In genomic region chr14:95072310-95072709, GRCh38 we compare ENCODE assay signal across 23 cellular contexts.
A peak's percentile ranks its signal among the peaks of the same experiment; 100 is the strongest.
DNase-seq lines count a peak whose midpoint lies in the region; ATAC-seq, FAIRE-seq and TF ChIP-seq lines count a peak whose summit lies in the region.
"Had no signal": no experiment of that assay in that cellular context is flagged by ENCODE, and none has a peak within 500 bp of the region (broad histone marks: within the 10 kb centered on the region; RNA-seq: fewer than 3 reads in every experiment).

No MANE protein-coding gene starts in this region.

- intact Hi-C loops in left ventricle myocardium inferior (cut with micrococcal nuclease): no loop called here

- H3K4me3 ChIP-seq in hepatocyte (no peak overlapping the region), neuronal stem cell (ENCODE audit: low read length in 2 of 2) (no peak overlapping the region), left ventricle myocardium inferior (no peak overlapping the region), foreskin fibroblast (ENCODE audit: low read depth in 1 of 2, low read length in 2 of 2) (no peak overlapping the region)

- peak overlapping the region; percentile 1 for H2BK12ac ChIP-seq in neuronal stem cell (ENCODE audit: low read length)

- H3K79me1 ChIP-seq in neuronal stem cell (ENCODE audit: low read depth, low read length): no peaks in the 10 kb centered on the region

- H3K36me3 ChIP-seq in hepatocyte (replicated peaks; ENCODE audit: insufficient read depth, low read depth) (no peaks in the 10 kb centered on the region), neuronal stem cell (replicated peaks in 1 of 2; ENCODE audit: control insufficient read depth in 2 of 2, insufficient read depth in 2 of 2, low read length in 2 of 2) (no peaks in the 10 kb centered on the region), left ventricle myocardium inferior (no peaks in the 10 kb centered on the region)
- H3K36me3 ChIP-seq: BE2C had no signal

- TF ChIP-seq CTCF in hepatocyte (IDR thresholded peaks at IDR 0.05; ENCODE audit: poor library complexity) (no peak), left ventricle myocardium inferior (IDR thresholded peaks at IDR 0.05; ENCODE audit: borderline replicate concordance) (no peak), foreskin fibroblast (IDR thresholded peaks at IDR 0.05; ENCODE audit: low read depth, low read length) (no peak)

- H3K4me1 ChIP-seq in hepatocyte (ENCODE audit: insufficient read depth) (no peaks in the 10 kb centered on the region), neuronal stem cell (ENCODE audit: control insufficient read depth in 2 of 2, insufficient read depth in 1 of 2, low read depth in 1 of 2, low read length in 2 of 2) (peaks cover 4 to 8% of the 10 kb centered on the region in 2 donors), left ventricle myocardium inferior (no peaks in the 10 kb centered on the region)
- H3K4me1 ChIP-seq: BE2C, Caco-2 had no signal

- no peaks in the 10 kb centered on the region for H3K27me3 ChIP-seq in hepatocyte
- peaks cover 0 to 10% (median 0%) of the 10 kb centered on the region in 3 experiments for H3K27me3 ChIP-seq in neuronal stem cell (ENCODE audit: control insufficient read depth in 3 of 3, insufficient read depth in 3 of 3, low read depth in 1 of 3, low read length in 3 of 3)
- peaks cover 76% of the 10 kb centered on the region for H3K27me3 ChIP-seq in left ventricle myocardium inferior (ENCODE audit: low read depth)

- no peak overlapping the region for H3K14ac ChIP-seq in neuronal stem cell (ENCODE audit: low read length)

- H4K91ac ChIP-seq in neuronal stem cell (ENCODE audit: low read depth, low read length, poor library complexity): no peak overlapping the region

- H3K9ac ChIP-seq in neuronal stem cell (ENCODE audit: low read depth, low read length, poor library complexity): no peak overlapping the region

- H2BK120ac ChIP-seq in neuronal stem cell (ENCODE audit: low read depth, low read length): no peak overlapping the region

- no peak overlapping the region for H3K27ac ChIP-seq in hepatocyte
- H3K27ac ChIP-seq in neuronal stem cell (replicated peaks; ENCODE audit: low read length): peak overlapping the region; percentile 55
- no peak overlapping the region for H3K27ac ChIP-seq in left ventricle myocardium inferior (replicated peaks)

- ATAC-seq in SK-N-SH treated with all-trans-retinoic acid at 6 μM for 48 hours: peak; percentile 64
- ATAC-seq: HCT116, HepG2 had no signal

- H2BK15ac ChIP-seq in neuronal stem cell (ENCODE audit: low read length): no peak overlapping the region

- H3K9me2 ChIP-seq in hepatocyte (replicated peaks; ENCODE audit: insufficient read depth): no peaks in the 10 kb centered on the region

- H2BK5ac ChIP-seq in neuronal stem cell (ENCODE audit: low read length): no peak overlapping the region

- DNase-seq in hepatocyte (ENCODE audit: low spot score): no peak
- DNase-seq in neuronal stem cell (ENCODE audit: low spot score): no peak
- DNase-seq in GM19239 (ENCODE audit: insufficient read length, low spot score): no peak
- DNase-seq in left ventricle myocardium inferior: no peak
- no peak for DNase-seq in NCI-H128 (lab: John Stamatoyannopoulos, UW; ENCODE audit: unreplicated experiment)
- no peak for DNase-seq in foreskin fibroblast
- DNase-seq: ACHN; BE2C; C1 segment of cervical spinal cord; Caco-2; CD4-positive, CD25-positive, alpha-beta regulatory T cell; CD8-positive, alpha-beta memory T cell; GOT3; H7; HFFc6 had no signal

- H2AFZ ChIP-seq in hepatocyte (no peak overlapping the region), neuronal stem cell (ENCODE audit: low read length) (no peak overlapping the region)

- H2AK5ac ChIP-seq in neuronal stem cell (ENCODE audit: low read depth, low read length): no peak overlapping the region

- no peak for FAIRE-seq in GM19239 (lab: Jason Lieb, UNC)
- FAIRE-seq: A204.1, D721Med, G401.6, GM12891, GM18507, HepG2 had no signal

- H3K23ac ChIP-seq in neuronal stem cell (ENCODE audit: low read depth, low read length, poor library complexity): no peak overlapping the region

- no peak overlapping the region for H3K4ac ChIP-seq in neuronal stem cell (ENCODE audit: low read length)

- H4K8ac ChIP-seq in neuronal stem cell (ENCODE audit: low read depth, low read length): no peak overlapping the region

- no peaks in the 10 kb centered on the region for H4K20me1 ChIP-seq in hepatocyte (ENCODE audit: insufficient read depth, poor library complexity, severe bottlenecking)

- H3K9me3 ChIP-seq in hepatocyte (ENCODE audit: low read depth) (no peaks in the 10 kb centered on the region), neuronal stem cell (replicated peaks in 1 of 2; ENCODE audit: control insufficient read depth in 2 of 2, insufficient read depth in 1 of 2, low read depth in 1 of 2, low read length in 2 of 2) (no peaks in the 10 kb centered on the region), left ventricle myocardium inferior (replicated peaks) (peaks cover 6% of the 10 kb centered on the region)
- H3K9me3 ChIP-seq: BE2C, Caco-2 had no signal

- H3K4me2 ChIP-seq in hepatocyte (peak overlapping the region; percentile 22), neuronal stem cell (ENCODE audit: insufficient read depth, low read length, poor library complexity, severe bottlenecking) (peak overlapping the region; percentile 35)

- H3K79me2 ChIP-seq in hepatocyte: no peaks in the 10 kb centered on the region

- 59% methylated on average over 6 of the region's 6 CpGs for WGBS in hepatocyte (ENCODE audit: low lambda C conversion rate, missing lambda C conversion rate)
- WGBS in neuronal stem cell (ENCODE audit: extremely low coverage in 2 of 2, insufficient read length in 2 of 2, insufficient replicate concordance in 1 of 2), 2 donors: no CpG with 5 or more reads among the region's 6 CpGs

- no peak overlapping the region for H3K18ac ChIP-seq in neuronal stem cell (ENCODE audit: low read length)

TF ChIP-seq in SK-N-SH treated with all-trans-retinoic acid at 6 μM for 48 hours, 23 proteins besides CTCF, POLR2A, EP300 and RAD21:
- TF ChIP-seq ISL1 (CRISPR knock-in tag; IDR thresholded peaks at IDR 0.05) (peak; percentile 71), TOX (CRISPR knock-in tag; IDR thresholded peaks at IDR 0.05; ENCODE audit: borderline replicate concordance) (peak; percentile 79; the same call in 1 of the 2 replicates), ZFP3 (CRISPR knock-in tag; IDR thresholded peaks at IDR 0.05) (no peak), ZNF565 (CRISPR knock-in tag; conservative IDR thresholded peaks at IDR 0.05; ENCODE audit: low read depth) (no peak), ARNTL (CRISPR knock-in tag; IDR thresholded peaks at IDR 0.05; ENCODE audit: borderline replicate concordance, low read depth) (no peak), ZFP30 (CRISPR knock-in tag; IDR thresholded peaks at IDR 0.05) (no peak), ESRRG (CRISPR knock-in tag; IDR thresholded peaks at IDR 0.05) (no peak), SNAI2 (CRISPR knock-in tag; IDR thresholded peaks at IDR 0.05) (no peak)
